In genomic region chr3:89289791-89290190, GRCh38 we compare ENCODE assay signal across 24 cellular contexts.
"Had no signal": no experiment of that assay in that cellular context is flagged by ENCODE, and none has a peak within 500 bp of the region (broad histone marks: within the 10 kb centered on the region; RNA-seq: fewer than 3 reads in every experiment).

No MANE protein-coding gene starts in this region.

- H3K9me3 ChIP-seq: colonic mucosa, esophagus muscularis mucosa, esophagus squamous epithelium, gastrocnemius medialis, gastroesophageal sphincter had no signal

- H3K4me3 ChIP-seq: colonic mucosa, coronary artery, dorsolateral prefrontal cortex, esophagus muscularis mucosa, esophagus squamous epithelium, gastrocnemius medialis, gastroesophageal sphincter, heart left ventricle, heart right ventricle, hepatocyte had no signal

- DNase-seq: colonic mucosa; cortex of kidney; dermis blood vessel endothelial cell; dorsolateral prefrontal cortex; effector CD4-positive, alpha-beta T cell; effector CD8-positive, alpha-beta T cell; effector memory CD4-positive, alpha-beta T cell; effector memory CD8-positive, alpha-beta T cell; endodermal cell; erythroblast; esophagus squamous epithelium; foreskin fibroblast; foreskin keratinocyte; foreskin melanocyte; gastrocnemius medialis; glutamatergic neuron; head of caudate nucleus; heart left ventricle; heart right ventricle had no signal

- H3K27me3 ChIP-seq: colonic mucosa, dorsolateral prefrontal cortex, esophagus muscularis mucosa, esophagus squamous epithelium, foreskin keratinocyte, gastrocnemius medialis, gastroesophageal sphincter, heart left ventricle, heart right ventricle, hepatocyte had no signal

- H2AFZ ChIP-seq: hepatocyte had no signal

- H3K4me2 ChIP-seq: hepatocyte had no signal

- H3K27ac ChIP-seq: colonic mucosa, coronary artery, dorsolateral prefrontal cortex, epithelial cell of prostate, esophagus muscularis mucosa, esophagus squamous epithelium, foreskin keratinocyte, gastrocnemius medialis, gastroesophageal sphincter, heart left ventricle, heart right ventricle, hepatocyte had no signal

- H3K79me2 ChIP-seq: hepatocyte had no signal

- H3K4me1 ChIP-seq: colonic mucosa, esophagus muscularis mucosa, esophagus squamous epithelium, foreskin keratinocyte, gastrocnemius medialis, gastroesophageal sphincter, heart left ventricle, heart right ventricle had no signal

- H3K36me3 ChIP-seq: colonic mucosa, esophagus muscularis mucosa, esophagus squamous epithelium, gastrocnemius medialis, gastroesophageal sphincter, heart left ventricle, heart right ventricle had no signal
